Comparison of ENCODE assay signal across 1 cellular context in genomic region chr14:31207287-31207745, GRCh38.
A peak's percentile ranks its signal among the peaks of the same experiment; 100 is the strongest.
TF ChIP-seq lines count a peak whose summit lies in the region.

No MANE protein-coding gene starts in this region.

TF ChIP-seq in HepG2, 621 proteins besides CTCF, POLR2A, EP300 and RAD21 (continued from another document and continues in another):
- TF ChIP-seq GTF3A (CRISPR knock-in tag; conservative IDR thresholded peaks at IDR 0.05) = peak; percentile 85; the same call in 1 of the 2 replicates
- no peak; the same call in 1 of the 2 replicates for TF ChIP-seq ZNF143 (CRISPR knock-in tag; IDR thresholded peaks at IDR 0.05)
- peak; percentile 98 for TF ChIP-seq DZIP1 (CRISPR knock-in tag; IDR thresholded peaks at IDR 0.05)
- TF ChIP-seq CBFB (CRISPR knock-in tag; IDR thresholded peaks at IDR 0.05) = no peak; the same call in 1 of the 2 replicates
- peak; percentile 96 for TF ChIP-seq KLF15 (CRISPR knock-in tag; IDR thresholded peaks at IDR 0.05; ENCODE audit: borderline replicate concordance)
- peak; percentile 98; the same call in 1 of the 2 replicates for TF ChIP-seq ZNF615 (CRISPR knock-in tag; IDR thresholded peaks at IDR 0.05; ENCODE audit: borderline replicate concordance)
- TF ChIP-seq ATF6 (CRISPR knock-in tag; conservative IDR thresholded peaks at IDR 0.05) = peak; percentile 26
- peak; percentile 32 for TF ChIP-seq NFYB (CRISPR knock-in tag; IDR thresholded peaks at IDR 0.05)
- peak; percentile 57; the same call in 1 of the 2 replicates for TF ChIP-seq GFI1 (CRISPR knock-in tag; IDR thresholded peaks at IDR 0.05; ENCODE audit: borderline replicate concordance)
- no peak for TF ChIP-seq CCDC6 (CRISPR knock-in tag; IDR thresholded peaks at IDR 0.05)
- TF ChIP-seq CENPX (CRISPR knock-in tag; IDR thresholded peaks at IDR 0.05) = no peak
- peak; percentile 38; the same call in 1 of the 2 replicates for TF ChIP-seq ZBTB20 (CRISPR knock-in tag; IDR thresholded peaks at IDR 0.05; ENCODE audit: borderline replicate concordance, low read depth)
- TF ChIP-seq ZBTB7B (CRISPR knock-in tag; IDR thresholded peaks at IDR 0.05) = no peak; the same call in 1 of the 2 replicates
- TF ChIP-seq SPEN (CRISPR knock-in tag; IDR thresholded peaks at IDR 0.05; ENCODE audit: low read depth) = peak; percentile 96
- TF ChIP-seq ZNF614 (CRISPR knock-in tag; IDR thresholded peaks at IDR 0.05; ENCODE audit: borderline replicate concordance) = no peak; the same call in 1 of the 2 replicates
- TF ChIP-seq ZNF354B (CRISPR knock-in tag; IDR thresholded peaks at IDR 0.05) = peak; percentile 97
- TF ChIP-seq KMT2A (CRISPR knock-in tag; IDR thresholded peaks at IDR 0.05) = peak; percentile 91
- TF ChIP-seq FOXK1 (CRISPR knock-in tag; IDR thresholded peaks at IDR 0.05; ENCODE audit: borderline replicate concordance, low read depth) = peak; percentile 82; the same call in 1 of the 2 replicates
- no peak for TF ChIP-seq ZNF430 (CRISPR knock-in tag; IDR thresholded peaks at IDR 0.05)
- TF ChIP-seq CREB1 (IDR thresholded peaks at IDR 0.05) = no peak
- no peak for TF ChIP-seq CREB1 (CRISPR knock-in tag; IDR thresholded peaks at IDR 0.05)
- TF ChIP-seq USF2 (IDR thresholded peaks at IDR 0.05; ENCODE audit: low read depth, low read length) = no peak
- no peak; the same call in 1 of the 2 replicates for TF ChIP-seq USF2 (CRISPR knock-in tag; IDR thresholded peaks at IDR 0.05; ENCODE audit: borderline replicate concordance)
- peak; percentile 99 for TF ChIP-seq TMF1 (CRISPR knock-in tag; IDR thresholded peaks at IDR 0.05; ENCODE audit: low read depth)
- peak; percentile 95 for TF ChIP-seq ZNF333 (CRISPR knock-in tag; IDR thresholded peaks at IDR 0.05; ENCODE audit: borderline replicate concordance)
- TF ChIP-seq JUN (CRISPR knock-in tag; IDR thresholded peaks at IDR 0.05) = peak; percentile 65
- TF ChIP-seq CC2D1A (CRISPR knock-in tag; IDR thresholded peaks at IDR 0.05) = peak; percentile 99; the same call in 1 of the 2 replicates
- no peak; the same call in 1 of the 2 replicates for TF ChIP-seq ZNF275 (CRISPR knock-in tag; IDR thresholded peaks at IDR 0.05; ENCODE audit: borderline replicate concordance)
- peak; percentile 68; the same call in 1 of the 2 replicates for TF ChIP-seq BRCA1 (CRISPR knock-in tag; IDR thresholded peaks at IDR 0.05)
- no peak; the same call in 1 of the 2 replicates for TF ChIP-seq AKAP8 (CRISPR knock-in tag; IDR thresholded peaks at IDR 0.05)
- no peak for TF ChIP-seq NFKB2 (CRISPR knock-in tag; IDR thresholded peaks at IDR 0.05; ENCODE audit: borderline replicate concordance)
- TF ChIP-seq CEBPB (IDR thresholded peaks at IDR 0.05; ENCODE audit: borderline replicate concordance, low read depth, low read length) = no peak
- peak; percentile 98 for TF ChIP-seq ZNF407 (CRISPR knock-in tag; IDR thresholded peaks at IDR 0.05; ENCODE audit: not compliant biosample characterization)
- TF ChIP-seq RBFOX2 (IDR thresholded peaks at IDR 0.05; ENCODE audit: low read depth, low read length) = peak; percentile 91; the same call in 1 of the 2 replicates
- TF ChIP-seq ZMAT5 (CRISPR knock-in tag; IDR thresholded peaks at IDR 0.05; ENCODE audit: borderline replicate concordance, low read depth) = no peak
- TF ChIP-seq NBN (conservative IDR thresholded peaks at IDR 0.05) = no peak
- TF ChIP-seq ZNF281 (CRISPR knock-in tag; IDR thresholded peaks at IDR 0.05; ENCODE audit: borderline replicate concordance) = peak; percentile 95
- peak; percentile 95; the same call in 1 of the 2 replicates for TF ChIP-seq CHCHD3 (CRISPR knock-in tag; IDR thresholded peaks at IDR 0.05)
